In genomic region chr10:31749293-31749692, GRCh38 we compare ENCODE assay signal across 1 cellular context.
TF ChIP-seq lines count a peak whose summit lies in the region.

No MANE protein-coding gene starts in this region.

TF ChIP-seq in SK-N-SH, 30 proteins besides CTCF, POLR2A, EP300 and RAD21 (continued from another document):
- TF ChIP-seq REST (IDR thresholded peaks at IDR 0.05; ENCODE audit: low read depth, low read length) (no peak), MAX (IDR thresholded peaks at IDR 0.05; ENCODE audit: low read depth) (no peak), JUND (IDR thresholded peaks at IDR 0.05) (no peak), CHD2 (IDR thresholded peaks at IDR 0.05; ENCODE audit: low read length, partially characterized antibody) (no peak), TEAD4 (IDR thresholded peaks at IDR 0.05; ENCODE audit: borderline replicate concordance, insufficient read depth) (no peak), SIN3A (IDR thresholded peaks at IDR 0.05; ENCODE audit: borderline replicate concordance, low read depth, low read length) (no peak), RXRA (IDR thresholded peaks at IDR 0.05; ENCODE audit: borderline replicate concordance, low read depth) (no peak), NRF1 (IDR thresholded peaks at IDR 0.05; ENCODE audit: low read depth, low read length) (no peak), SMC3 (IDR thresholded peaks at IDR 0.05; ENCODE audit: low read depth, low read length) (no peak), FOXJ3 (CRISPR knock-in tag; IDR thresholded peaks at IDR 0.05) (no peak), FOSL2 (IDR thresholded peaks at IDR 0.05; ENCODE audit: borderline replicate concordance, low read depth) (no peak), PBX3 (IDR thresholded peaks at IDR 0.05) (no peak)
